ENCODE assay signal across 1 cellular context in the genomic region with DNA sequence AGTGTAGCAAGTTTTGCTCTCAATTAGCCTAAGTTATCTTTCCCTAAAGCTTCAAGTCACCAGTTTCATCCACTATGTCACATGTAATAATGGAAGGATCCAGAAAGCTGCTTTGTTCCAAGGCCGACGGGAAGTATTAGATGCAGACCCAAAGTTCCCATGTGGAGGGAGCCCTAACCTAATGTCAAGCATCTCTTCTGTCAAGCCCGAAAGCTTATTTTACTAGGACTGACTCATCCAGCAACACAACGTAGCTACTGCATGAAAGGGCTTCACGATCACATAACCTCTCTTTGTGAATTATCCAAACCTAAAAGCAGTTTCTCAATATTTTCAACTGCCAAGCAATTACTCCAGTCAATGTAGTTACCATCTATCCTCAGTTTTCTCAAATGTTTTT.
TF ChIP-seq lines count a peak whose summit lies in the region.

No MANE protein-coding gene starts in this region.

TF ChIP-seq in SK-N-SH treated with all-trans-retinoic acid at 6 μM for 48 hours, 23 proteins besides CTCF, POLR2A, EP300 and RAD21 (continued from another document):
- no peak for TF ChIP-seq CSDC2 (CRISPR knock-in tag; IDR thresholded peaks at IDR 0.05)
TF ChIP-seq in SK-N-SH treated with all-trans-retinoic acid at 6 μM for 48 hours: peak in this region for 0.
